In genomic region chr3:169344465-169344864, GRCh38 we compare ENCODE assay signal across 20 cellular contexts.
DNase-seq lines count a peak whose midpoint lies in the region; ATAC-seq, FAIRE-seq and TF ChIP-seq lines count a peak whose summit lies in the region.
"Had no signal": no experiment of that assay in that cellular context is flagged by ENCODE, and none has a peak within 500 bp of the region (broad histone marks: within the 10 kb centered on the region; RNA-seq: fewer than 3 reads in every experiment).

No MANE protein-coding gene starts in this region.

- no peaks in the 10 kb centered on the region for H3K27me3 ChIP-seq in keratinocyte (ENCODE audit: control insufficient read depth, extremely low read depth, insufficient read depth, low read length)

- H3K27ac ChIP-seq in keratinocyte (ENCODE audit: control insufficient read depth, insufficient read depth, low read length) (no peak overlapping the region), OCI-LY7 (ENCODE audit: low read depth, low read length, poor library complexity, severe bottlenecking) (no peak overlapping the region)

- no peak overlapping the region for H3K9ac ChIP-seq in keratinocyte (ENCODE audit: control insufficient read depth, extremely low read depth, insufficient read depth, low read length)

- H3K4me1 Mint-ChIP-seq in activated CD8-positive, alpha-beta memory T cell treated with anti-CD3 and anti-CD28 coated beads, Interleukin-2, amount 10 ng/mL, durations not matched to agents 7 days and 5 days: no peaks in the 10 kb centered on the region

- ATAC-seq in activated CD8-positive, alpha-beta memory T cell treated with anti-CD3 and anti-CD28 coated beads, Interleukin-2, amount 10 ng/mL, durations not matched to agents 7 days and 5 days: no peak
- ATAC-seq in GM21529 (IDR thresholded peaks at IDR 0.05; ENCODE audit: unreplicated experiment): no peak
- ATAC-seq: GM23338, left cardiac atrium had no signal

- BruUV-seq in OCI-LY7 (replicated peaks; lab: Mats Ljungman, UMichigan): no TSS peak

- intact Hi-C loops in OCI-LY7 (cut with micrococcal nuclease; ENCODE audit: unreplicated experiment): no loop called here

- no peak overlapping the region for H2AFZ ChIP-seq in keratinocyte (ENCODE audit: control insufficient read depth, low read length)
- H2AFZ ChIP-seq in OCI-LY7 (ENCODE audit: low read length): no peak overlapping the region
- H2AFZ ChIP-seq: GM23338 had no signal

- H3K4me1 ChIP-seq in keratinocyte (ENCODE audit: control insufficient read depth, extremely low read depth, insufficient read depth, low read length) (peaks cover 23% of the 10 kb centered on the region), OCI-LY7 (ENCODE audit: insufficient read depth, low read length, poor library complexity, severe bottlenecking) (no peaks in the 10 kb centered on the region)

- H3K36me3 ChIP-seq in keratinocyte (ENCODE audit: control insufficient read depth in 2 of 2, extremely low read depth in 1 of 2, insufficient read depth in 2 of 2, low read length in 2 of 2) (no peaks in the 10 kb centered on the region), OCI-LY7 (ENCODE audit: insufficient read depth, low read length) (no peaks in the 10 kb centered on the region)

- DNase-seq in Daoy (ENCODE audit: low read depth) (peak; percentile 23), NCI-H226 (peak; percentile 56), astrocyte of the spinal cord (ENCODE audit: low read depth, low spot score) (peak; percentile 16), keratinocyte (ENCODE audit: low read depth, low spot score) (no peak), ecto neural progenitor cell (ENCODE audit: low spot score) (no peak), OCI-LY7 (ENCODE audit: low spot score) (no peak)
- DNase-seq in activated CD8-positive, alpha-beta memory T cell treated with anti-CD3 and anti-CD28 coated beads, Interleukin-2, amount 10 ng/mL, durations not matched to agents 7 days and 5 days: no peak
- DNase-seq: ACHN; central memory CD4-positive, alpha-beta T cell; DMS153; effector CD8-positive, alpha-beta T cell; left cardiac atrium; NCI-H1092; NCI-H2081; NCI-H510A treated with DMSO at 0.1 percent for 48 hours; retina had no signal

- dilution Hi-C loops in keratinocyte (cut with MboI; ENCODE audit: extremely low pct_ligation_motif_present, low sequenced_read_pairs): no loop called here

- H3K9me3 ChIP-seq in keratinocyte (ENCODE audit: control insufficient read depth, low read depth, low read length) (no peaks in the 10 kb centered on the region), OCI-LY7 (ENCODE audit: low read length) (no peaks in the 10 kb centered on the region)

- no peaks in the 10 kb centered on the region for H3K9me2 ChIP-seq in OCI-LY7 (ENCODE audit: insufficient read depth, low read length)

- H3K4me2 ChIP-seq in keratinocyte (ENCODE audit: control insufficient read depth, extremely low read depth, insufficient read depth, low read depth, low read length) (peak overlapping the region; percentile 23), OCI-LY7 (ENCODE audit: low read length) (no peak overlapping the region)

- CTCF ChIA-PET in OCI-LY7 (lab: Charles Lee; ENCODE audit: unreplicated experiment): no interaction called here
- CTCF ChIA-PET in activated CD8-positive, alpha-beta memory T cell treated with anti-CD3 and anti-CD28 coated beads, Interleukin-2, amount 10 ng/mL, durations not matched to agents 7 days and 5 days (lab: Charles Lee): no interaction called here

- H3K4me3 ChIP-seq in astrocyte of the spinal cord (ENCODE audit: low read depth, low read length): no peak overlapping the region
- no peak overlapping the region for H3K4me3 ChIP-seq in keratinocyte (ENCODE audit: control insufficient read depth in 2 of 3, extremely low read depth in 1 of 3, insufficient read depth in 2 of 3, low read depth in 1 of 3, low read length in 3 of 3)
- no peak overlapping the region for H3K4me3 ChIP-seq in OCI-LY7 (ENCODE audit: low read depth, low read length, poor library complexity, severe bottlenecking)
- H3K4me3 ChIP-seq: GM23338 had no signal

- H3K79me2 ChIP-seq in keratinocyte (ENCODE audit: control insufficient read depth, insufficient read depth, low read length) (no peaks in the 10 kb centered on the region), OCI-LY7 (ENCODE audit: insufficient read depth, low read depth, low read length) (no peaks in the 10 kb centered on the region)

- no peaks in the 10 kb centered on the region for H3K9me3 Mint-ChIP-seq in activated CD8-positive, alpha-beta memory T cell treated with anti-CD3 and anti-CD28 coated beads, Interleukin-2, amount 10 ng/mL, durations not matched to agents 7 days and 5 days (ENCODE audit: low read depth)
- H3K9me3 Mint-ChIP-seq: GM23338; stimulated activated naive CD8-positive, alpha-beta T cell treated with anti-CD3 and anti-CD28 coated beads, Interleukin-15, Interleukin-2, amounts not matched to agents 100 ng/mL and 50 ng/mL, for 24 hours had no signal

- no peaks in the 10 kb centered on the region for H3K9me1 ChIP-seq in keratinocyte (ENCODE audit: control insufficient read depth, extremely low read depth, insufficient read depth, low read length)

- H3K27ac Mint-ChIP-seq in activated CD8-positive, alpha-beta memory T cell treated with anti-CD3 and anti-CD28 coated beads, Interleukin-2, amount 10 ng/mL, durations not matched to agents 7 days and 5 days: no peak overlapping the region
- H3K27ac Mint-ChIP-seq: activated naive CD8-positive, alpha-beta T cell; GM23338; stimulated activated naive CD8-positive, alpha-beta T cell treated with anti-CD3 and anti-CD28 coated beads, Interleukin-15, Interleukin-2, amounts not matched to agents 100 ng/mL and 50 ng/mL, for 24 hours had no signal

- POLR2A ChIA-PET in OCI-LY7 (lab: Charles Lee): no interaction called here

- TF ChIP-seq CTCF in astrocyte of the spinal cord (IDR thresholded peaks at IDR 0.05; ENCODE audit: low read depth, low read length) (no peak), keratinocyte (optimal IDR thresholded peaks at IDR 0.05 in 1 of 3, IDR thresholded peaks at IDR 0.05 in 1 of 3, conservative IDR thresholded peaks at IDR 0.05 in 1 of 3; ENCODE audit: extremely low read depth in 1 of 3, insufficient read depth in 2 of 3, low read length in 3 of 3) (no peak), OCI-LY7 (conservative IDR thresholded peaks at IDR 0.05; ENCODE audit: low read length) (no peak)

- H3K4me3 Mint-ChIP-seq in activated CD8-positive, alpha-beta memory T cell treated with anti-CD3 and anti-CD28 coated beads, Interleukin-2, amount 10 ng/mL, durations not matched to agents 7 days and 5 days: no peak overlapping the region
- H3K4me3 Mint-ChIP-seq: activated naive CD8-positive, alpha-beta T cell; GM23338; stimulated activated naive CD8-positive, alpha-beta T cell treated with anti-CD3 and anti-CD28 coated beads, Interleukin-15, Interleukin-2, amounts not matched to agents 100 ng/mL and 50 ng/mL, for 24 hours had no signal

- no peaks in the 10 kb centered on the region for H3K36me3 Mint-ChIP-seq in activated CD8-positive, alpha-beta memory T cell treated with anti-CD3 and anti-CD28 coated beads, Interleukin-2, amount 10 ng/mL, durations not matched to agents 7 days and 5 days
- H3K36me3 Mint-ChIP-seq: activated naive CD8-positive, alpha-beta T cell had no signal

- H3K27me3 Mint-ChIP-seq in activated CD8-positive, alpha-beta memory T cell treated with anti-CD3 and anti-CD28 coated beads, Interleukin-2, amount 10 ng/mL, durations not matched to agents 7 days and 5 days: no peaks in the 10 kb centered on the region

- peak; percentile 52 for FAIRE-seq in keratinocyte (lab: Jason Lieb, UNC)

- no peaks in the 10 kb centered on the region for H4K20me1 ChIP-seq in keratinocyte (ENCODE audit: control insufficient read depth, extremely low read depth, insufficient read depth, low read length)
- no peaks in the 10 kb centered on the region for H4K20me1 ChIP-seq in OCI-LY7 (ENCODE audit: insufficient read depth, low read length)

- in situ Hi-C loops in astrocyte of the spinal cord (cut with HindIII; ENCODE audit: low sequenced_read_pairs): no loop called here

Comparison
In these comparisons a context has a peak if more than half of its experiments do, and no peak if none do; other contexts are left out.
1. DNase-seq: peak in Daoy (single experiment), NCI-H226 (single experiment) and astrocyte of the spinal cord (single experiment); none in keratinocyte (single experiment), ecto neural progenitor cell (single experiment), OCI-LY7 (single experiment) and activated CD8-positive, alpha-beta memory T cell treated with anti-CD3 and anti-CD28 coated beads, Interleukin-2, amount 10 ng/mL, durations not matched to agents 7 days and 5 days (single experiment).